Comparison of ENCODE assay signal across 12 cellular contexts in genomic region chr5:5755888-5756287, GRCh38.
A peak's percentile ranks its signal among the peaks of the same experiment; 100 is the strongest.
DNase-seq lines count a peak whose midpoint lies in the region; ATAC-seq, FAIRE-seq and TF ChIP-seq lines count a peak whose summit lies in the region.
"Had no signal": no experiment of that assay in that cellular context is flagged by ENCODE, and none has a peak within 500 bp of the region (broad histone marks: within the 10 kb centered on the region; RNA-seq: fewer than 3 reads in every experiment).

No MANE protein-coding gene starts in this region.

- ATAC-seq in GM18909 (IDR thresholded peaks at IDR 0.05; ENCODE audit: poor library complexity, unreplicated experiment) (peak; percentile 57), GM21529 (IDR thresholded peaks at IDR 0.05; ENCODE audit: unreplicated experiment) (peak; percentile 41), HG03097 (IDR thresholded peaks at IDR 0.05; ENCODE audit: low FRiP score, unreplicated experiment) (peak; percentile 42), GM12878 (peak; percentile 73), Right ventricle myocardium superior (ENCODE audit: poor library complexity) (no peak)
- ATAC-seq: stimulated activated naive CD8-positive, alpha-beta T cell treated with anti-CD3 and anti-CD28 coated beads, Interleukin-15, Interleukin-2, amounts not matched to agents 100 U/mL and 50 U/mL, for 24 hours; T-helper 17 cell had no signal

- TF ChIP-seq CTCF in GM12878 (IDR thresholded peaks at IDR 0.05 in 2 of 3, conservative IDR thresholded peaks at IDR 0.05 in 1 of 3; ENCODE audit: control insufficient read depth in 2 of 3, extremely low read depth in 1 of 3, insufficient read depth in 1 of 3, low read depth in 3 of 3, low read length in 3 of 3): no peak

- H3K9me3 ChIP-seq in GM12878 (replicated peaks; ENCODE audit: control insufficient read depth, insufficient read depth, low read length): peaks cover 1% of the 10 kb centered on the region; the same call in 2 of the 3 replicates

- peaks cover 55% of the 10 kb centered on the region for H3K4me1 ChIP-seq in GM12878 (ENCODE audit: control insufficient read depth, insufficient read depth, low read length)

- TF ChIP-seq RAD21 in GM12878 (IDR thresholded peaks at IDR 0.05; ENCODE audit: insufficient read depth, low read depth, low read length): no peak

- peak overlapping the region; percentile 53 for H3K27ac ChIP-seq in GM12878 (ENCODE audit: control insufficient read depth, insufficient read depth)
- no peak overlapping the region for H3K27ac ChIP-seq in caudate nucleus (ENCODE audit: low read depth, low read length)

- H4K20me1 ChIP-seq in GM12878 (ENCODE audit: control insufficient read depth, insufficient read depth): no peaks in the 10 kb centered on the region

- SMC1A ChIA-PET in GM12878 (lab: Charles Lee; ENCODE audit: uncharacterized antibody, unreplicated experiment): interaction anchor here (0.8 to 2.7 kb wide), 5 partner anchors 16 to 43 kb away, joined by 3 to 13 read pairs (median 3); no protein-coding TSS in a partner anchor

- RAD21 ChIA-PET in GM12878 (lab: Charles Lee; ENCODE audit: unreplicated experiment): interaction anchor here (0.9 kb wide), 1 partner anchor 14 kb away, joined by 3 read pairs; no protein-coding TSS in a partner anchor

- H3K4me2 ChIP-seq in GM12878 (ENCODE audit: control insufficient read depth, insufficient read depth): peak overlapping the region; percentile 57

- H3K4me3 ChIP-seq in GM12878: no peak overlapping the region; the same call in 1 of the 2 replicates

- no peak for FAIRE-seq in GM12878 (lab: Jason Lieb, UNC)

- no peaks in the 10 kb centered on the region for H3K79me2 ChIP-seq in GM12878 (ENCODE audit: control insufficient read depth, insufficient read depth, low read length)

- POLR2A ChIA-PET in GM12878 (lab: Charles Lee): no interaction called here

- DNase-seq in GM12878 (ENCODE audit: low read depth, low spot score) (peak; percentile 76), AG08395 (ENCODE audit: low spot score) (no peak), GDM1 (lab: John Stamatoyannopoulos, UW) (no peak), caudate nucleus (lab: John Stamatoyannopoulos, UW) (no peak), Right ventricle myocardium superior (no peak)
- DNase-seq: activated naive CD8-positive, alpha-beta T cell treated with anti-CD3 and anti-CD28 coated beads, Interleukin-2, amount 10 ng/mL, durations not matched to agents 7 days and 5 days; KBM-7; stimulated activated naive CD8-positive, alpha-beta T cell treated with anti-CD3 and anti-CD28 coated beads, Interleukin-15, Interleukin-2, amounts not matched to agents 100 U/mL and 50 U/mL, for 24 hours; T-helper 17 cell had no signal

- no peak overlapping the region for H3K9ac ChIP-seq in GM12878 (ENCODE audit: control insufficient read depth, insufficient read depth, low read length)

- no peak for TF ChIP-seq EP300 in GM12878 (IDR thresholded peaks at IDR 0.05; ENCODE audit: borderline replicate concordance in 1 of 2, control insufficient read depth in 1 of 2, low read depth in 2 of 2, low read length in 2 of 2)

- no peak overlapping the region; the same call in 1 of the 2 replicates for H2AFZ ChIP-seq in GM12878 (ENCODE audit: control insufficient read depth, low read depth, low read length)

- intact Hi-C loops in GM12878 (cut with micrococcal nuclease; ENCODE audit: unreplicated experiment) (loop anchor here (10.0 kb wide), 2 partner anchors 261 to 959 kb away; partner anchors contain the start of gene TENT4A), Right ventricle myocardium superior (cut with DNase I) (no loop called here)

- no peaks in the 10 kb centered on the region for H3K36me3 ChIP-seq in GM12878 (ENCODE audit: control insufficient read depth in 2 of 2, insufficient read depth in 2 of 2, low read length in 1 of 2)

- WGBS in GM12878 (ENCODE audit: insufficient coverage, insufficient replicate concordance, low lambda C conversion rate, missing lambda C conversion rate): 3% methylated on average over 2 of the region's 2 CpGs

- no peaks in the 10 kb centered on the region for H3K27me3 ChIP-seq in GM12878 (replicated peaks in 1 of 2; ENCODE audit: control insufficient read depth in 2 of 2, insufficient read depth in 2 of 2, low read length in 1 of 2)

- in situ Hi-C loops in GM12878 (cut with MboI): loop anchor here (5.0 to 10.0 kb wide), 2 partner anchors 741 to 979 kb away; no protein-coding TSS in a partner anchor

- TF ChIP-seq POLR2A in GM12878 (IDR thresholded peaks at IDR 0.05; ENCODE audit: low read depth, low read length): no peak

- CTCF ChIA-PET in GM12878 (lab: Yijun Ruan, JAX): interaction anchor here (1.0 kb wide), 1 partner anchor 259 kb away, joined by 3 read pairs; no protein-coding TSS in a partner anchor

- BruUV-seq in GM12878 (replicated peaks; lab: Mats Ljungman, UMichigan): TSS peak; percentile 44

TF ChIP-seq in GM12878, 131 proteins besides CTCF, POLR2A, EP300 and RAD21:
- peak; percentile 19; the same call in 1 of the 2 replicates for TF ChIP-seq SPI1 (IDR thresholded peaks at IDR 0.05; ENCODE audit: borderline replicate concordance, insufficient read depth, low read depth, low read length)
- no peak for TF ChIP-seq ELK1 (IDR thresholded peaks at IDR 0.05; ENCODE audit: low read depth, low read length)
- no peak for TF ChIP-seq ATF3 (IDR thresholded peaks at IDR 0.05; ENCODE audit: borderline replicate concordance, extremely low read depth, low read depth, low read length)
- peak; percentile 34; the same call in 1 of the 2 replicates for TF ChIP-seq PAX5 (IDR thresholded peaks at IDR 0.05; ENCODE audit: borderline replicate concordance, low read depth, low read length)
- no peak for TF ChIP-seq E2F4 (IDR thresholded peaks at IDR 0.05; ENCODE audit: low read depth, low read length)
- peak; percentile 56 for TF ChIP-seq PKNOX1 (IDR thresholded peaks at IDR 0.05)
- no peak for TF ChIP-seq LARP7 (IDR thresholded peaks at IDR 0.05)
- peak in 1 of 2 experiments; percentile 38; a peak in 2 of 4 replicates for TF ChIP-seq IKZF2 (IDR thresholded peaks at IDR 0.05)
- TF ChIP-seq MTA2 (IDR thresholded peaks at IDR 0.05; ENCODE audit: low read depth): 0 out of 2 replicates have a peak, but pooled peaks have one; percentile 21
- no peak for TF ChIP-seq BHLHE40 (IDR thresholded peaks at IDR 0.05; ENCODE audit: borderline replicate concordance in 1 of 2, low read depth in 2 of 2, low read length in 1 of 2)
- TF ChIP-seq ZNF384 (IDR thresholded peaks at IDR 0.05; ENCODE audit: borderline replicate concordance, low read depth, low read length): no peak
- TF ChIP-seq E2F8 (IDR thresholded peaks at IDR 0.05; ENCODE audit: low read depth, partially characterized antibody): no peak
